15 cellular contexts compared by ENCODE assay signal in genomic region chr15:64837502-64837901, GRCh38. TPM values are rescaled to one million over a fixed set of nuclear protein-coding genes. Genes with fewer than 3 reads are reported as not detected.
DNase-seq lines count a peak whose midpoint lies in the region; ATAC-seq and TF ChIP-seq lines count a peak whose summit lies in the region.
"Had no signal": no experiment of that assay in that cellular context is flagged by ENCODE, and none has a peak within 500 bp of the region (broad histone marks: within the 10 kb centered on the region; RNA-seq: fewer than 3 reads in every experiment).

No MANE protein-coding gene starts in this region.

- H3K27me3 Mint-ChIP-seq in activated CD4-positive, alpha-beta T cell treated with anti-CD3 and anti-CD28 coated beads, Interleukin-2, amount 10 ng/mL, durations not matched to agents 24 days and 14 days: no peaks in the 10 kb centered on the region
- no peaks in the 10 kb centered on the region for H3K27me3 Mint-ChIP-seq in naive thymus-derived CD4-positive, alpha-beta T cell

- 60 to 83% methylated on average over 1 of the region's 1 CpG for WGBS in transverse colon (ENCODE audit: low coverage in 1 of 2), 2 donors

- ATAC-seq in naive thymus-derived CD4-positive, alpha-beta T cell: peak; percentile 17
- ATAC-seq: PC-3 had no signal

- no peak for TF ChIP-seq EP300 in transverse colon (IDR thresholded peaks at IDR 0.05; ENCODE audit: low read depth)

- no peak overlapping the region for H3K4me3 ChIP-seq in naive thymus-derived CD4-positive, alpha-beta T cell (ENCODE audit: low read length)
- no peak overlapping the region for H3K4me3 ChIP-seq in transverse colon
- H3K4me3 ChIP-seq: testis had no signal

- no peaks in the 10 kb centered on the region for H3K9me3 Mint-ChIP-seq in activated CD4-positive, alpha-beta T cell treated with anti-CD3 and anti-CD28 coated beads, Interleukin-2, amount 10 ng/mL, durations not matched to agents 24 days and 14 days
- H3K9me3 Mint-ChIP-seq in naive thymus-derived CD4-positive, alpha-beta T cell: peaks cover 0 to 2% (median 0%) of the 10 kb centered on the region in 11 donors

- peaks cover 39 to 46% of the 10 kb centered on the region in 2 donors for H3K4me1 ChIP-seq in naive thymus-derived CD4-positive, alpha-beta T cell (ENCODE audit: control insufficient read depth in 2 of 2, insufficient read depth in 2 of 2, low read length in 2 of 2)
- peaks cover 13 to 21% (median 14%) of the 10 kb centered on the region in 4 donors for H3K4me1 ChIP-seq in transverse colon

- H3K36me3 Mint-ChIP-seq in activated CD4-positive, alpha-beta T cell treated with anti-CD3 and anti-CD28 coated beads, Interleukin-2, amount 10 ng/mL, durations not matched to agents 24 days and 14 days (ENCODE audit: low read depth): peaks cover 4% of the 10 kb centered on the region
- peaks cover 0 to 5% (median 0%) of the 10 kb centered on the region in 5 donors for H3K36me3 Mint-ChIP-seq in naive thymus-derived CD4-positive, alpha-beta T cell

- no peaks in the 10 kb centered on the region for H3K9me3 ChIP-seq in naive thymus-derived CD4-positive, alpha-beta T cell (ENCODE audit: control insufficient read depth in 2 of 3, low read length in 3 of 3)
- no peaks in the 10 kb centered on the region for H3K9me3 ChIP-seq in transverse colon
- H3K9me3 ChIP-seq: testis had no signal

- no peak for TF ChIP-seq POLR2A in transverse colon (IDR thresholded peaks at IDR 0.05)

- intact Hi-C loops in activated CD4-positive, alpha-beta T cell treated with anti-CD3 and anti-CD28 coated beads, Interleukin-2, amount 10 ng/mL, durations not matched to agents 24 days and 14 days (cut with micrococcal nuclease): loop anchor here (5.0 kb wide), 1 partner anchor 1335 kb away; the partner anchor contains the start of gene USP3
- intact Hi-C loops in naive thymus-derived CD4-positive, alpha-beta T cell (cut with micrococcal nuclease): loop anchor here in 1 of 2 donors (5.0 kb wide), 2 partner anchors 190 to 460 kb away; partner anchors contain the start of genes MTFMT and RNU5A-1
- intact Hi-C loops in transverse colon (cut with DNase I; ENCODE audit: low total_unique reads): no loop called here

- in situ Hi-C loops in transverse colon (cut with MboI; ENCODE audit: low pct_ligation_motif_present in 1 of 4, low pct_unique_long_range_greater_than_20kb in 1 of 4, low sequenced_read_pairs in 3 of 4): loop anchor here in 1 of 4 donors (10.0 kb wide), 1 partner anchor 67 kb away; no protein-coding TSS in a partner anchor

- H3K27ac Mint-ChIP-seq in activated CD4-positive, alpha-beta T cell treated with anti-CD3 and anti-CD28 coated beads, Interleukin-2, amount 10 ng/mL, durations not matched to agents 24 days and 14 days: peak overlapping the region; percentile 16
- H3K27ac Mint-ChIP-seq in naive thymus-derived CD4-positive, alpha-beta T cell: peak overlapping the region; percentile 78 to 94 (median 89)

- peaks cover 43% of the 10 kb centered on the region for H3K4me1 Mint-ChIP-seq in activated CD4-positive, alpha-beta T cell treated with anti-CD3 and anti-CD28 coated beads, Interleukin-2, amount 10 ng/mL, durations not matched to agents 24 days and 14 days
- peaks cover 42 to 62% (median 58%) of the 10 kb centered on the region in 7 donors for H3K4me1 Mint-ChIP-seq in naive thymus-derived CD4-positive, alpha-beta T cell

- TF ChIP-seq CTCF in transverse colon (IDR thresholded peaks at IDR 0.05): no peak

- H3K27ac ChIP-seq in naive thymus-derived CD4-positive, alpha-beta T cell (ENCODE audit: low read depth, low read length): peak overlapping the region; percentile 38
- peak overlapping the region in 1 of 4 donors; percentile 35 for H3K27ac ChIP-seq in transverse colon
- H3K27ac ChIP-seq: 22Rv1, testis had no signal

- POLR2A ChIA-PET in naive thymus-derived CD4-positive, alpha-beta T cell (lab: Charles Lee): interaction anchor here (0.6 to 7.1 kb wide), 6 partner anchors 9 to 69 kb away, joined by 3 to 115 read pairs (median 4); partner anchors contain the start of gene PIF1

- no peaks in the 10 kb centered on the region for H3K36me3 ChIP-seq in naive thymus-derived CD4-positive, alpha-beta T cell (ENCODE audit: control insufficient read depth in 2 of 3, insufficient read depth in 3 of 3, low read length in 3 of 3)
- no peaks in the 10 kb centered on the region for H3K36me3 ChIP-seq in transverse colon

- H3K27me3 ChIP-seq in naive thymus-derived CD4-positive, alpha-beta T cell (ENCODE audit: control insufficient read depth in 2 of 2, insufficient read depth in 2 of 2, low read length in 2 of 2): no peaks in the 10 kb centered on the region
- peaks cover 3% of the 10 kb centered on the region for H3K27me3 ChIP-seq in transverse colon
- H3K27me3 ChIP-seq: testis had no signal

- H3K4me3 Mint-ChIP-seq in activated CD4-positive, alpha-beta T cell treated with anti-CD3 and anti-CD28 coated beads, Interleukin-2, amount 10 ng/mL, durations not matched to agents 24 days and 14 days: peak overlapping the region; percentile 4
- peak overlapping the region; percentile 29 to 80 (median 70) for H3K4me3 Mint-ChIP-seq in naive thymus-derived CD4-positive, alpha-beta T cell

- CTCF ChIA-PET in naive thymus-derived CD4-positive, alpha-beta T cell (lab: Charles Lee): interaction anchor here (0.5 to 3.1 kb wide), 11 partner anchors 11 to 371 kb away, joined by 3 to 23 read pairs (median 5); partner anchors contain the start of gene PIF1

- peak; percentile 62 for DNase-seq in NK-92 treated with Interleukin-12 subunit alpha and Interleukin-12 subunit beta, amount 100 ng/mL, for 24 hours (lab: John Stamatoyannopoulos, UW)
- DNase-seq in NK-92 (lab: John Stamatoyannopoulos, UW; ENCODE audit: unreplicated experiment) (no peak), Kasumi-1 (lab: John Stamatoyannopoulos, UW) (peak; percentile 91 to 92), A172 (ENCODE audit: low spot score) (no peak), transverse colon (no peak), dedifferentiated amniotic fluid mesenchymal stem cell (ENCODE audit: extremely low spot score) (no peak)
- peak; percentile 83 for DNase-seq in activated CD4-positive, alpha-beta T cell treated with anti-CD3 and anti-CD28 coated beads, Interleukin-2, amount 10 ng/mL, durations not matched to agents 24 days and 14 days
- peak in 7 of 9 donors; percentile 57 to 76 (median 73) for DNase-seq in naive thymus-derived CD4-positive, alpha-beta T cell
- DNase-seq: DMS 273 treated with DMSO at 0.1 percent for 48 hours, IMR-90, NCI-H2029, PC-3, T-helper 9 cell, testis had no signal

RNA-seq across cellular contexts. Expression of gene PLEKHO2, which starts 4.2 kb away (rescaled TPM):
- 15.7 and 16.9 TPM in 2 replicates for total RNA-seq in activated CD4-positive, alpha-beta T cell treated with anti-CD3 and anti-CD28 coated beads, Interleukin-2, amount 10 ng/mL, durations not matched to agents 24 days and 14 days
- 10 to 100 TPM in 4 of 5 experiments, 1 to 10 TPM in 1; 8.6 to 52.3 (median 14.0) TPM for total RNA-seq in naive thymus-derived CD4-positive, alpha-beta T cell
- polyA plus RNA-seq in naive thymus-derived CD4-positive, alpha-beta T cell: 10 to 100 TPM; 10.3 to 20.9 TPM
- total RNA-seq in A172 (2014; rRNA removed; shearing (Covaris generic)): 15.2 and 24.3 TPM in 2 replicates
- 10 to 100 TPM in 2 of 4 donors, 1 to 10 TPM in 2; 4.6 to 12.3 (median 9.8) TPM for total RNA-seq in transverse colon

RNA-seq across cellular contexts. Expression of gene PIF1, which starts 12.1 kb away (rescaled TPM):
- total RNA-seq in activated CD4-positive, alpha-beta T cell treated with anti-CD3 and anti-CD28 coated beads, Interleukin-2, amount 10 ng/mL, durations not matched to agents 24 days and 14 days: 20.9 and 22.6 TPM in 2 replicates
- total RNA-seq in naive thymus-derived CD4-positive, alpha-beta T cell: 10 to 100 TPM in 1 of 5 experiments, 1 to 10 TPM in 1, under 1 TPM in 1, not detected in 2; 0.34 to 30.2 (median 1.0) TPM
- polyA plus RNA-seq in naive thymus-derived CD4-positive, alpha-beta T cell: not detected
- total RNA-seq in A172 (2014; rRNA removed; shearing (Covaris generic)): 11.0 and 15.1 TPM in 2 replicates
- 10 to 100 TPM in 1 of 4 donors, 1 to 10 TPM in 3; 1.1 to 49.8 (median 2.3) TPM for total RNA-seq in transverse colon

Comparison
In these comparisons a context has a peak if more than half of its experiments do, and no peak if none do; other contexts are left out.
1. DNase-seq: peak in NK-92 treated with Interleukin-12 subunit alpha and Interleukin-12 subunit beta, amount 100 ng/mL, for 24 hours (single experiment), Kasumi-1 (2 of 2), activated CD4-positive, alpha-beta T cell treated with anti-CD3 and anti-CD28 coated beads, Interleukin-2, amount 10 ng/mL, durations not matched to agents 24 days and 14 days (single experiment) and naive thymus-derived CD4-positive, alpha-beta T cell (7 of 9); none in NK-92 (single experiment), A172 (single experiment), transverse colon (single experiment) and dedifferentiated amniotic fluid mesenchymal stem cell (single experiment).